In genomic region chr11:65439331-65440181, GRCh38 we compare ENCODE assay signal across 8 cellular contexts. TPM values are rescaled to one million over a fixed set of nuclear protein-coding genes. Genes with fewer than 3 reads are reported as not detected.
DNase-seq lines count a peak whose midpoint lies in the region; ATAC-seq and TF ChIP-seq lines count a peak whose summit lies in the region.

No MANE protein-coding gene starts in this region.

- no peak for ATAC-seq in stimulated activated memory B cell treated with anti-CD40 and anti-IgM and Interleukin-4, amounts not matched to agents 10 μg/mL and 1 μg/mL and 100 μg/mL, for 72 hours
- ATAC-seq in GM21528 (IDR thresholded peaks at IDR 0.05; ENCODE audit: low FRiP score, unreplicated experiment) (no peak), HG02970 (IDR thresholded peaks at IDR 0.05; ENCODE audit: low FRiP score, unreplicated experiment) (no peak), GM18909 (IDR thresholded peaks at IDR 0.05; ENCODE audit: poor library complexity, unreplicated experiment) (no peak)

- peaks cover 24% of the 10 kb centered on the region for H3K36me3 ChIP-seq in H7 (replicated peaks; ENCODE audit: control insufficient read depth, insufficient read depth, low read length)

- H3K4me3 ChIP-seq in fibroblast of villous mesenchyme (ENCODE audit: low read depth, low read length): peak overlapping the region; percentile 10
- no peak overlapping the region for H3K4me3 ChIP-seq in H7 (ENCODE audit: insufficient read depth, low read depth, low read length)

- peaks cover 80% of the 10 kb centered on the region for H3K36me3 Mint-ChIP-seq in HFFc6 (ENCODE audit: low read depth)
- peaks cover 55% of the 10 kb centered on the region for H3K36me3 Mint-ChIP-seq in stimulated activated memory B cell treated with anti-CD40 and anti-IgM and Interleukin-4, amounts not matched to agents 10 μg/mL and 1 μg/mL and 100 μg/mL, for 72 hours

- peaks cover 87% of the 10 kb centered on the region for H3K4me1 Mint-ChIP-seq in HFFc6 (ENCODE audit: low read depth)
- peaks cover 84% of the 10 kb centered on the region for H3K4me1 Mint-ChIP-seq in stimulated activated memory B cell treated with anti-CD40 and anti-IgM and Interleukin-4, amounts not matched to agents 10 μg/mL and 1 μg/mL and 100 μg/mL, for 72 hours

- no peaks in the 10 kb centered on the region for H3K27me3 ChIP-seq in H7 (ENCODE audit: control insufficient read depth, insufficient read depth, low read length)

- DNase-seq in HFFc6 (no peak), fibroblast of villous mesenchyme (ENCODE audit: low read depth) (peak; percentile 72), H7 (no peak)
- peak; percentile 43 for DNase-seq in activated CD8-positive, alpha-beta memory T cell treated with anti-CD3 and anti-CD28 coated beads for 24 hours

- peak overlapping the region; percentile 82 for H3K4me3 Mint-ChIP-seq in HFFc6
- H3K4me3 Mint-ChIP-seq in stimulated activated memory B cell treated with anti-CD40 and anti-IgM and Interleukin-4, amounts not matched to agents 10 μg/mL and 1 μg/mL and 100 μg/mL, for 72 hours: peak overlapping the region; percentile 7

- peak overlapping the region; percentile 84 for H3K27ac Mint-ChIP-seq in HFFc6
- peak overlapping the region; percentile 80 for H3K27ac Mint-ChIP-seq in stimulated activated memory B cell treated with anti-CD40 and anti-IgM and Interleukin-4, amounts not matched to agents 10 μg/mL and 1 μg/mL and 100 μg/mL, for 72 hours

- H3K27me3 Mint-ChIP-seq in HFFc6 (ENCODE audit: insufficient read depth): peaks cover 98% of the 10 kb centered on the region
- no peaks in the 10 kb centered on the region for H3K27me3 Mint-ChIP-seq in stimulated activated memory B cell treated with anti-CD40 and anti-IgM and Interleukin-4, amounts not matched to agents 10 μg/mL and 1 μg/mL and 100 μg/mL, for 72 hours

- peaks cover 87% of the 10 kb centered on the region for H3K9me3 Mint-ChIP-seq in HFFc6
- no peaks in the 10 kb centered on the region for H3K9me3 Mint-ChIP-seq in stimulated activated memory B cell treated with anti-CD40 and anti-IgM and Interleukin-4, amounts not matched to agents 10 μg/mL and 1 μg/mL and 100 μg/mL, for 72 hours

- TF ChIP-seq CTCF in HFFc6 (IDR thresholded peaks at IDR 0.05): no peak
- no peak for TF ChIP-seq CTCF in fibroblast of villous mesenchyme (IDR thresholded peaks at IDR 0.05; ENCODE audit: insufficient read depth, low read depth, low read length)

RNA-seq across cellular contexts. Expression of gene NEAT1, which starts 17.0 kb away (rescaled TPM):
- total RNA-seq in HFFc6 (2021; fragmentation: NEBNext Ultra II Directional; extraction: Animal tissue kit (Norgen Biotek cat#: 25700)): 100 to 1,000 TPM; 185 to 250 (median 213) TPM
- total RNA-seq in fibroblast of villous mesenchyme: 413 and 487 TPM in 2 replicates
- total RNA-seq in H7 (2014; rRNA removed; shearing (Covaris generic)): 6.4 and 10.6 TPM in 2 replicates

RNA-seq across cellular contexts. Expression of gene FRMD8, which starts 53.1 kb away (rescaled TPM):
- 10 to 100 TPM; 22.4 to 28.5 (median 27.1) TPM for total RNA-seq in HFFc6 (2021; fragmentation: NEBNext Ultra II Directional; extraction: Animal tissue kit (Norgen Biotek cat#: 25700))
- total RNA-seq in fibroblast of villous mesenchyme: 44.5 and 60.6 TPM in 2 replicates
- total RNA-seq in H7 (2014; rRNA removed; shearing (Covaris generic)): 24.5 and 37.1 TPM in 2 replicates

RNA-seq across cellular contexts. Expression of gene SLC25A45, which starts 57.1 kb away (rescaled TPM):
- 1 to 10 TPM; 4.9 to 8.9 (median 5.8) TPM for total RNA-seq in HFFc6 (2021; fragmentation: NEBNext Ultra II Directional; extraction: Animal tissue kit (Norgen Biotek cat#: 25700))
- total RNA-seq in fibroblast of villous mesenchyme: 1.7 and 2.9 TPM in 2 replicates
- total RNA-seq in H7 (2014; rRNA removed; shearing (Covaris generic)): 0.73 and 0.81 TPM in 2 replicates

RNA-seq across cellular contexts. Expression of gene MALAT1, which starts 59.3 kb away (rescaled TPM):
- 1,000 to 10,000 TPM; 3,136 to 4,087 (median 3,570) TPM for total RNA-seq in HFFc6 (2021; fragmentation: NEBNext Ultra II Directional; extraction: Animal tissue kit (Norgen Biotek cat#: 25700))
- total RNA-seq in fibroblast of villous mesenchyme: 12,351 and 16,563 TPM in 2 replicates
- total RNA-seq in H7 (2014; rRNA removed; shearing (Covaris generic)): 456 and 1,088 TPM in 2 replicates

Comparison
In these comparisons a context has a peak if more than half of its experiments do, and no peak if none do; other contexts are left out.
1. DNase-seq: peak in activated CD8-positive, alpha-beta memory T cell treated with anti-CD3 and anti-CD28 coated beads for 24 hours (single experiment) and fibroblast of villous mesenchyme (single experiment); none in HFFc6 (single experiment) and H7 (single experiment).
2. RNA of gene NEAT1, which starts 17.0 kb away (total RNA-seq): 413 to 487 TPM in fibroblast of villous mesenchyme and 185 to 250 TPM in HFFc6; 6.4 to 10.6 TPM in H7; every median in the first group is over 10 times any median in the second.